In genomic region chr7:35802649-35803048, GRCh38 we compare ENCODE assay signal across 8 cellular contexts.
DNase-seq lines count a peak whose midpoint lies in the region; ATAC-seq and TF ChIP-seq lines count a peak whose summit lies in the region.

No MANE protein-coding gene starts in this region.

- no peaks in the 10 kb centered on the region for H3F3A ChIP-seq in OCI-LY1 (ENCODE audit: insufficient read depth, low read length)

- no peaks in the 10 kb centered on the region for H4K20me1 ChIP-seq in OCI-LY1 (ENCODE audit: insufficient read depth, low read length)

- H3K9me2 ChIP-seq in OCI-LY1 (ENCODE audit: low read depth, low read length), result no peaks in the 10 kb centered on the region

- ATAC-seq in GM21360 (IDR thresholded peaks at IDR 0.05; ENCODE audit: unreplicated experiment), result no peak
- ATAC-seq in GM21381 (IDR thresholded peaks at IDR 0.05; ENCODE audit: unreplicated experiment), result no peak

- H3K27me3 ChIP-seq in OCI-LY1 (ENCODE audit: insufficient read depth, low read length) (no peaks in the 10 kb centered on the region), neuron (ENCODE audit: insufficient read depth, low read length) (no peaks in the 10 kb centered on the region)

- peak overlapping the region; percentile 87 for H3K4me3 ChIP-seq in GM08714 (ENCODE audit: low read length)
- peak overlapping the region; percentile 81 for H3K4me3 ChIP-seq in OCI-LY1 (ENCODE audit: low read depth, low read length, poor library complexity, severe bottlenecking)
- H3K4me3 ChIP-seq in neuron (ENCODE audit: low read length), result peak overlapping the region; percentile 90

- TF ChIP-seq CTCF in OCI-LY1 (IDR thresholded peaks at IDR 0.05; ENCODE audit: low read length), result no peak

- H2AFZ ChIP-seq in OCI-LY1 (ENCODE audit: low read length) (no peak overlapping the region), neuron (ENCODE audit: low read depth, low read length) (no peak overlapping the region)

- H3K4me1 ChIP-seq in OCI-LY1 (ENCODE audit: insufficient read depth, low read length, severe bottlenecking) (peaks cover 42% of the 10 kb centered on the region), neuron (ENCODE audit: insufficient read depth, low read length) (peaks cover 7% of the 10 kb centered on the region)

- DNase-seq in iPS-NIHi11 (ENCODE audit: low spot score) (no peak), NCI-H1436 treated with DMSO at 0.1 percent for 48 hours (lab: John Stamatoyannopoulos, UW) (no peak)

- peak overlapping the region; percentile 83 for H3K4me2 ChIP-seq in OCI-LY1 (ENCODE audit: low read length)

- H3K36me3 ChIP-seq in OCI-LY1 (ENCODE audit: insufficient read depth, low read length) (peaks cover 22% of the 10 kb centered on the region), neuron (ENCODE audit: insufficient read depth, low read length) (no peaks in the 10 kb centered on the region)

- H3K79me2 ChIP-seq in OCI-LY1 (ENCODE audit: insufficient read depth, low read length), result peaks cover 59% of the 10 kb centered on the region

- H3K27ac ChIP-seq in OCI-LY1 (ENCODE audit: low read depth, low read length, poor library complexity, severe bottlenecking), result peak overlapping the region; percentile 85
- H3K27ac ChIP-seq in cingulate gyrus (ENCODE audit: low read depth, low read length), result peak overlapping the region; percentile 98

- H3K9ac ChIP-seq in OCI-LY1 (ENCODE audit: low read length), result peak overlapping the region; percentile 87

- H3K9me3 ChIP-seq in OCI-LY1 (ENCODE audit: low read length), result no peaks in the 10 kb centered on the region
- no peaks in the 10 kb centered on the region for H3K9me3 ChIP-seq in neuron (ENCODE audit: low read length)
